ENCODE assay signal across 23 cellular contexts in the genomic region with DNA sequence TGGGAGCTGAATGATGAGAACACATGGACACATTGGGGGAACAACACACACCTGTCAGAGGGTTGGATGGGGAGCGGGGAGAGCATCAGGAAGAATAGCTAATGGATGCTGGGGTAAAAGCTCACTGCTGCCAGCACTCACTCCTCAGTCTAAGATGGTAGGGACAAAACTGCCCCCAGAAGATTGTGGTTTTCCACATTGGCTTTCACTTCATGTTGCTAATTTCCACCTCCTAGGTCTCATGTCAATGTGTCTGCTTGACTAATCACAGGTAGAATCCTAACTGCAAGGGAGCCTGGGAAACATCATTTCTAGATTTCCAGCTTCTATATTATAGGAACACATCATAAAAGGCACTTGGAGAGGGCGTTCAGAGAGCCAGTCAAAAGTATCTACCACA.
"Had no signal": no experiment of that assay in that cellular context is flagged by ENCODE, and none has a peak within 500 bp of the region (broad histone marks: within the 10 kb centered on the region; RNA-seq: fewer than 3 reads in every experiment).

No MANE protein-coding gene starts in this region.

- H3K9me3 Mint-ChIP-seq: central memory CD8-positive, alpha-beta T cell; nephron progenitor cell had no signal

- H3K4me1 Mint-ChIP-seq: nephron progenitor cell had no signal

- H3K4me3 ChIP-seq: coronary artery, esophagus squamous epithelium, psoas muscle, right lobe of liver, SK-N-MC, smooth muscle cell, suprapubic skin had no signal

- H3K9me3 ChIP-seq: esophagus squamous epithelium, psoas muscle, right lobe of liver, suprapubic skin had no signal

- H3K4me3 Mint-ChIP-seq: activated naive CD8-positive, alpha-beta T cell treated with anti-CD3 and anti-CD28 coated beads, Interleukin-2, amount 10 ng/mL, durations not matched to agents 7 days and 5 days; central memory CD8-positive, alpha-beta T cell; nephron progenitor cell had no signal

- H3K36me3 ChIP-seq: brain microvascular endothelial cell, esophagus squamous epithelium, suprapubic skin had no signal

- H3K27ac ChIP-seq: brain microvascular endothelial cell, coronary artery, esophagus squamous epithelium, psoas muscle, right lobe of liver, SK-N-MC, suprapubic skin had no signal

- H3K27ac Mint-ChIP-seq: activated naive CD8-positive, alpha-beta T cell treated with anti-CD3 and anti-CD28 coated beads, Interleukin-2, amount 10 ng/mL, durations not matched to agents 7 days and 5 days; activated T-helper 2 cell treated with anti-CD3 and anti-CD28 coated beads, Interferon-gamma antibody, Interleukin-2, Interleukin-4, amounts not matched to agents 10 μg/mL and 5 μg/mL and 100 μg/mL, durations not matched to agents 14 hours and 24 hours and 36 hours; nephron progenitor cell had no signal

- H3K4me1 ChIP-seq: esophagus squamous epithelium, psoas muscle, suprapubic skin had no signal

- ATAC-seq: left ventricle myocardium superior, psoas muscle, right lobe of liver had no signal

- H3K27me3 Mint-ChIP-seq: activated naive CD8-positive, alpha-beta T cell treated with anti-CD3 and anti-CD28 coated beads, Interleukin-2, amount 10 ng/mL, durations not matched to agents 7 days and 5 days; central memory CD8-positive, alpha-beta T cell had no signal

- H3K27me3 ChIP-seq: brain microvascular endothelial cell, esophagus squamous epithelium, right lobe of liver, suprapubic skin had no signal

- DNase-seq: activated CD4-positive, alpha-beta T cell treated with anti-CD3 and anti-CD28 coated beads for 48 hours; activated naive CD8-positive, alpha-beta T cell treated with anti-CD3 and anti-CD28 coated beads, Interleukin-2, amount 10 ng/mL, durations not matched to agents 7 days and 5 days; anterior cingulate cortex; brain microvascular endothelial cell; esophagus squamous epithelium; hippocampal formation; kidney glomerular epithelial cell; left ventricle myocardium superior; mesenchymal stem cell; nephron progenitor cell; psoas muscle; right lobe of liver; stimulated activated CD4-positive, alpha-beta T cell treated with anti-CD3 and anti-CD28 coated beads, Interleukin-4, amount 100 ng/mL, for 4 hours; stimulated activated CD8-positive, alpha-beta memory T cell treated with anti-CD3 and anti-CD28 coated beads, Interleukin-4, amount 100 ng/mL, for 48 hours; stimulated activated naive CD4-positive, alpha-beta T cell treated with Interleukin-2 at 50 U/mL for 16 hours; T-helper 1 cell; trophoblast cell had no signal
